In the genomic region with DNA sequence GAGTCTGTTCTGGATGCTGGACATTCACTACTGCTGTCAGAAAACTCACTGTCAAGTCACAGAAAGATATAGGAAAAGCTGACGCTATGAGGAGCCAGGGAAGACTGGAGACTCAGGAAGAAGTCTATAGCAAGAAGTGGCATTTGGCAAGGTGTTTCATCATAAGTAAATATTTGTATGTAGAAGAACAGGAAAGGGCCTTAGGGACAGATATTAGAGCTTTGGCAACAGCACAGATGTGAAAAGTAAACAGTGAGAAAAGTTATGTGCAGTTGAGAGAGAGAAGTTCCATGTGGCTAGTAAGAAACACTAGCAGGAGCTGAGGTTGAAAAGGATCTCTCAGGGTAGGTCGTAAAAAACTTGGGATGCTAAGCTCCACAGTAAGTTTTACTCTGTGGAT, we compare ENCODE assay signal across 1 cellular context.
TF ChIP-seq lines count a peak whose summit lies in the region.

No MANE protein-coding gene starts in this region.

TF ChIP-seq in endothelial cell of umbilical vein, 7 proteins besides CTCF, POLR2A, EP300 and RAD21:
- TF ChIP-seq EZH2 (IDR thresholded peaks at IDR 0.05; ENCODE audit: borderline replicate concordance, low read depth, low read length, severe bottlenecking): no peak
- TF ChIP-seq JUN (IDR thresholded peaks at IDR 0.05; ENCODE audit: borderline replicate concordance, insufficient read depth, insufficient read length, low read depth): no peak
- no peak for TF ChIP-seq FOS (IDR thresholded peaks at IDR 0.05; ENCODE audit: borderline replicate concordance, insufficient read depth, low read length)
- no peak for TF ChIP-seq MYC (IDR thresholded peaks at IDR 0.05; ENCODE audit: low read depth, low read length)
- no peak for TF ChIP-seq POLR2AphosphoS5 (IDR thresholded peaks at IDR 0.05; ENCODE audit: insufficient read depth, low read depth, low read length)
- TF ChIP-seq GATA2 (IDR thresholded peaks at IDR 0.05; ENCODE audit: insufficient read depth, insufficient read length, low read depth, low read length): no peak
- TF ChIP-seq, protein P1, sequence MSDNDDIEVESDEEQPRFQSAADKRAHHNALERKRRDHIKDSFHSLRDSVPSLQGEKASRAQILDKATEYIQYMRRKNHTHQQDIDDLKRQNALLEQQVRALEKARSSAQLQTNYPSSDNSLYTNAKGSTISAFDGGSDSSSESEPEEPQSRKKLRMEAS (IDR thresholded peaks at IDR 0.05; ENCODE audit: insufficient read depth, insufficient read length): no peak
